ENCODE assay signal across 8 cellular contexts in genomic region chr1:33080885-33081553, GRCh38. TPM values are rescaled to one million over a fixed set of nuclear protein-coding genes. Genes with fewer than 3 reads are reported as not detected.
A peak's percentile ranks its signal among the peaks of the same experiment; 100 is the strongest.
DNase-seq lines count a peak whose midpoint lies in the region; ATAC-seq, FAIRE-seq and TF ChIP-seq lines count a peak whose summit lies in the region.

Gene AZIN2 (plus strand): TSS chr1:33081153. CDS start chr1:33082250, 1,097 bp downstream.

- H3K9ac ChIP-seq in OCI-LY3 (ENCODE audit: low read length) (peak within 1 kb of the TSS; percentile 59), mucosa of stomach (ENCODE audit: low read length) (peak within 1 kb of the TSS; percentile 62)

- no peak for FAIRE-seq in D721Med (lab: Jason Lieb, UNC)

- H3K4me1 Mint-ChIP-seq in activated T-cell treated with anti-CD3 and anti-CD28 coated beads, Interleukin-2, amount 50 U/mL, for 4 hours (ENCODE audit: low read depth), result peaks cover 21% of the 10 kb centered on the region

- ATAC-seq in GM21528 (IDR thresholded peaks at IDR 0.05; ENCODE audit: low FRiP score, unreplicated experiment) (peak; percentile 93), esophagus mucosa (peak; percentile 98)
- peak; percentile 99 to 100 for ATAC-seq in activated T-cell treated with anti-CD3 and anti-CD28 coated beads, Interleukin-2, amount 50 U/mL, for 4 hours

- H3K36me3 Mint-ChIP-seq in activated T-cell treated with anti-CD3 and anti-CD28 coated beads, Interleukin-2, amount 50 U/mL, for 4 hours (ENCODE audit: insufficient read depth), result no peaks in the 10 kb centered on the region

- TF ChIP-seq CTCF in D721Med (IDR thresholded peaks at IDR 0.05; ENCODE audit: insufficient read depth, missing control alignments) (no peak), OCI-LY3 (IDR thresholded peaks at IDR 0.05; ENCODE audit: low read depth, low read length) (no peak)

- H3K4me2 ChIP-seq in OCI-LY3 (ENCODE audit: low read length), result peak within 1 kb of the TSS; percentile 98

- peak; percentile 95 for DNase-seq in D721Med (ENCODE audit: insufficient read length, low spot score)
- DNase-seq in HuH-7.5 (ENCODE audit: low spot score), result peak; percentile 82
- DNase-seq in activated T-cell treated with anti-CD3 and anti-CD28 coated beads, Interleukin-2, amount 50 U/mL, for 4 hours, result peak; percentile 98
- peak; percentile 91 to 94 for DNase-seq in stimulated activated CD8-positive, alpha-beta memory T cell treated with anti-CD3 and anti-CD28 coated beads, Interleukin-4, amount 100 ng/mL, for 4 hours (ENCODE audit: low read depth in 2 of 2, low spot score in 1 of 2)

- no peaks in the 10 kb centered on the region for H4K20me1 ChIP-seq in OCI-LY3 (ENCODE audit: insufficient read depth, low read length)

- peak within 1 kb of the TSS; percentile 94; the same call in 1 of the 2 replicates for H2AFZ ChIP-seq in OCI-LY3 (ENCODE audit: low read depth, low read length)

- H3K4me3 Mint-ChIP-seq in activated T-cell treated with anti-CD3 and anti-CD28 coated beads, Interleukin-2, amount 50 U/mL, for 4 hours, result peak within 1 kb of the TSS; percentile 79

- H3K36me3 ChIP-seq in OCI-LY3 (replicated peaks; ENCODE audit: low read depth, low read length), result no peaks in the 10 kb centered on the region
- H3K36me3 ChIP-seq in mucosa of stomach (ENCODE audit: control insufficient read depth, insufficient read depth, low read length), result no peaks in the 10 kb centered on the region

- H3K27me3 Mint-ChIP-seq in activated T-cell treated with anti-CD3 and anti-CD28 coated beads, Interleukin-2, amount 50 U/mL, for 4 hours (ENCODE audit: low read depth), result peaks cover 2% of the 10 kb centered on the region

- peaks cover 11% of the 10 kb centered on the region; the same call in 1 of the 2 replicates for H3K27me3 ChIP-seq in OCI-LY3 (ENCODE audit: low read depth, low read length)
- peaks cover 16% of the 10 kb centered on the region for H3K27me3 ChIP-seq in mucosa of stomach (ENCODE audit: control insufficient read depth, insufficient read depth, low read length)

- H3K4me3 ChIP-seq in OCI-LY3 (ENCODE audit: low read length) (peak within 1 kb of the TSS; percentile 96), mucosa of stomach (ENCODE audit: low read length) (peak within 1 kb of the TSS; percentile 38)

- H3K9me3 ChIP-seq in OCI-LY3 (ENCODE audit: insufficient read depth, low read length), result no peaks in the 10 kb centered on the region
- no peaks in the 10 kb centered on the region for H3K9me3 ChIP-seq in mucosa of stomach (ENCODE audit: control insufficient read depth, low read length)

- no peaks in the 10 kb centered on the region for H3K9me3 Mint-ChIP-seq in activated T-cell treated with anti-CD3 and anti-CD28 coated beads, Interleukin-2, amount 50 U/mL, for 4 hours

- H3K4me1 ChIP-seq in OCI-LY3 (ENCODE audit: low read length), result peaks cover 12% of the 10 kb centered on the region
- H3K4me1 ChIP-seq in mucosa of stomach (ENCODE audit: control insufficient read depth, insufficient read depth, low read length), result peaks cover 17% of the 10 kb centered on the region

- no peak within 1 kb of the TSS for H3K27ac ChIP-seq in OCI-LY3 (ENCODE audit: low read length)

- no peaks in the 10 kb centered on the region for H3K79me2 ChIP-seq in OCI-LY3 (ENCODE audit: low read length)

RNA-seq across cellular contexts. Expression of gene AZIN2, which starts in this region (rescaled TPM):
- 1 to 10 TPM in 2 of 3 donors, under 1 TPM in 1; 0.30 to 2.2 (median 1.4) TPM for total RNA-seq in activated T-cell treated with anti-CD3 and anti-CD28 coated beads, Interleukin-2, amount 50 U/mL, for 4 hours
- total RNA-seq in esophagus mucosa, result 1.4 TPM
